ENCODE assay signal across 2 cellular contexts in genomic region chr4:25233194-25233593, GRCh38.
TF ChIP-seq lines count a peak whose summit lies in the region.

No MANE protein-coding gene starts in this region.

TF ChIP-seq in SK-N-SH, 30 proteins besides CTCF, POLR2A, EP300 and RAD21 (continued from another document):
- TF ChIP-seq REST (IDR thresholded peaks at IDR 0.05; ENCODE audit: low read depth, low read length), result no peak
- TF ChIP-seq CHD2 (IDR thresholded peaks at IDR 0.05; ENCODE audit: low read length, partially characterized antibody), result no peak
- no peak for TF ChIP-seq NRF1 (IDR thresholded peaks at IDR 0.05; ENCODE audit: low read depth, low read length)
- no peak for TF ChIP-seq GABPA (IDR thresholded peaks at IDR 0.05; ENCODE audit: low read depth)
- TF ChIP-seq IRF3 (IDR thresholded peaks at IDR 0.05; ENCODE audit: low read depth, low read length), result no peak
- no peak for TF ChIP-seq PBX3 (IDR thresholded peaks at IDR 0.05)
- no peak for TF ChIP-seq GATA2 (CRISPR knock-in tag; IDR thresholded peaks at IDR 0.05)
- TF ChIP-seq SMC3 (IDR thresholded peaks at IDR 0.05; ENCODE audit: low read depth, low read length), result no peak
- TF ChIP-seq SIN3A (IDR thresholded peaks at IDR 0.05; ENCODE audit: borderline replicate concordance, low read depth, low read length), result no peak
- TF ChIP-seq YY1 (IDR thresholded peaks at IDR 0.05; ENCODE audit: low read depth), result no peak
- TF ChIP-seq MAX (IDR thresholded peaks at IDR 0.05; ENCODE audit: low read depth), result no peak

TF ChIP-seq in SK-N-SH treated with all-trans-retinoic acid at 6 μM for 48 hours, 23 proteins besides CTCF, POLR2A, EP300 and RAD21 (continued from another document):
- TF ChIP-seq PATZ1 (CRISPR knock-in tag; IDR thresholded peaks at IDR 0.05; ENCODE audit: borderline replicate concordance) (no peak), OSR1 (CRISPR knock-in tag; IDR thresholded peaks at IDR 0.05) (no peak), SNAI2 (CRISPR knock-in tag; IDR thresholded peaks at IDR 0.05) (no peak), ISL1 (CRISPR knock-in tag; IDR thresholded peaks at IDR 0.05) (no peak), ZFP3 (CRISPR knock-in tag; IDR thresholded peaks at IDR 0.05) (no peak), ZC3H10 (CRISPR knock-in tag; IDR thresholded peaks at IDR 0.05) (no peak), PPARA (CRISPR knock-in tag; IDR thresholded peaks at IDR 0.05; ENCODE audit: borderline replicate concordance) (no peak), TCF4 (CRISPR knock-in tag; IDR thresholded peaks at IDR 0.05; ENCODE audit: borderline replicate concordance) (no peak), ZNF565 (CRISPR knock-in tag; conservative IDR thresholded peaks at IDR 0.05; ENCODE audit: low read depth) (no peak), BACH2 (CRISPR knock-in tag; IDR thresholded peaks at IDR 0.05; ENCODE audit: borderline replicate concordance) (no peak), ZNF70 (CRISPR knock-in tag; IDR thresholded peaks at IDR 0.05) (no peak)
TF ChIP-seq in SK-N-SH treated with all-trans-retinoic acid at 6 μM for 48 hours: peak in this region for 0.
